Comparison of ENCODE assay signal across 19 cellular contexts in the genomic region with DNA sequence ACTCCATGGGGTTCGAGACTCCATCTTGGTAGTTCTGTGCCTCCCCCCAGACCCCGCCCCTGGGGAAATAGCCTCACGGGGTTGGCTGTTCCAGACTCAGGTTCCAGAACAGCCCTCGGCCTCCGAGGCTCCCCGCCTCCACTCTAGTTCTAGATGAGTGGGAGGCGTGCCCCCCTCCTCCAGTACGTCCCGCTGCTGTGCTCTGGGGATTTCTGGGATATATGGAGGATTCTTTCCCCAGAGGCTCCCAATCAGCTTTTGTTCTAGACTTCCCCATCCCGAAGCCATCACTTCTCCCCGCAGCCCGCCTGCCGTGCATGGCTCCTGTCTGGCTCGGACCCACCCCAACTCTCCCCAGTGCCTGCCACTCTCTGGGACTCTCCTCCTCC. TPM values are rescaled to one million over a fixed set of nuclear protein-coding genes. Genes with fewer than 3 reads are reported as not detected.
DNase-seq lines count a peak whose midpoint lies in the region; ATAC-seq and TF ChIP-seq lines count a peak whose summit lies in the region.
"Had no signal": no experiment of that assay in that cellular context is flagged by ENCODE, and none has a peak within 500 bp of the region (broad histone marks: within the 10 kb centered on the region; RNA-seq: fewer than 3 reads in every experiment).

No MANE protein-coding gene starts in this region.

- no peak overlapping the region for H3K9ac ChIP-seq in HUES64 (ENCODE audit: low read depth, low read length)
- no peak overlapping the region for H3K9ac ChIP-seq in neuronal stem cell (ENCODE audit: low read depth, low read length, poor library complexity)

- H3K36me3 Mint-ChIP-seq in Caco-2 (ENCODE audit: insufficient read depth, unreplicated experiment) (no peaks in the 10 kb centered on the region), endothelial cell (ENCODE audit: low read depth, unreplicated experiment) (peaks cover 8% of the 10 kb centered on the region)

- H2AK5ac ChIP-seq in neuronal stem cell (ENCODE audit: low read depth, low read length), result no peak overlapping the region

- DNase-seq in Caco-2, result no peak
- no peak for DNase-seq in endothelial cell (ENCODE audit: low spot score)
- no peak for DNase-seq in neuronal stem cell (ENCODE audit: low spot score)
- no peak for DNase-seq in upper lobe of right lung
- no peak for DNase-seq in thyroid gland
- no peak for DNase-seq in HuH-7 (ENCODE audit: low spot score)
- no peak for DNase-seq in BE2C
- DNase-seq: activated gamma-delta T cell; KG1; mammary epithelial cell; NCI-H1092 treated with DMSO at 0.1 percent for 48 hours; NK-92 treated with Interleukin-12 subunit alpha and Interleukin-12 subunit beta, amount 100 ng/mL, for 24 hours had no signal

- H3K36me3 ChIP-seq in Caco-2 (ENCODE audit: control insufficient read depth, insufficient read depth, low read length) (no peaks in the 10 kb centered on the region), HUES64 (ENCODE audit: insufficient read depth, low read length) (no peaks in the 10 kb centered on the region), neuronal stem cell (replicated peaks in 1 of 2; ENCODE audit: control insufficient read depth in 2 of 2, insufficient read depth in 2 of 2, low read length in 2 of 2) (peaks cover 0 to 3% of the 10 kb centered on the region in 2 donors), upper lobe of right lung (no peaks in the 10 kb centered on the region), thyroid gland (no peaks in the 10 kb centered on the region), BE2C (no peaks in the 10 kb centered on the region)
- H3K36me3 ChIP-seq: colonic mucosa, gastroesophageal sphincter had no signal

- intact Hi-C loops in Caco-2 (cut with micrococcal nuclease; ENCODE audit: unreplicated experiment) (no loop called here), upper lobe of right lung (cut with DNase I) (loop anchor here (10.0 kb wide), 1 partner anchor 118 kb away; no protein-coding TSS in a partner anchor), thyroid gland (cut with DNase I) (no loop called here)

- H3K4ac ChIP-seq in neuronal stem cell (ENCODE audit: low read length), result no peak overlapping the region

- no peak overlapping the region for H2BK120ac ChIP-seq in neuronal stem cell (ENCODE audit: low read depth, low read length)

- H3K79me1 ChIP-seq in neuronal stem cell (ENCODE audit: low read depth, low read length), result no peaks in the 10 kb centered on the region

- H3K9me3 Mint-ChIP-seq in Caco-2 (ENCODE audit: unreplicated experiment) (peaks cover 10% of the 10 kb centered on the region), endothelial cell (ENCODE audit: unreplicated experiment) (peaks cover 4% of the 10 kb centered on the region)

- POLR2A ChIA-PET in Caco-2 (lab: Charles Lee), result no interaction called here

- no peak overlapping the region for H4K91ac ChIP-seq in neuronal stem cell (ENCODE audit: low read depth, low read length, poor library complexity)

- H3K4me3 ChIP-seq in Caco-2 (ENCODE audit: low read depth, low read length), result no peak overlapping the region
- peak overlapping the region; percentile 62; the same call in 1 of the 2 replicates for H3K4me3 ChIP-seq in HUES64 (ENCODE audit: low read length)
- H3K4me3 ChIP-seq in neuronal stem cell (ENCODE audit: low read length in 2 of 2), result no peak overlapping the region
- no peak overlapping the region for H3K4me3 ChIP-seq in upper lobe of right lung
- H3K4me3 ChIP-seq in thyroid gland (replicated peaks in 1 of 3), result no peak overlapping the region
- no peak overlapping the region for H3K4me3 ChIP-seq in BE2C (ENCODE audit: low read depth, low read length)
- H3K4me3 ChIP-seq: colonic mucosa, gastroesophageal sphincter had no signal

- no peaks in the 10 kb centered on the region for H3K27me3 ChIP-seq in Caco-2 (replicated peaks; ENCODE audit: control insufficient read depth, insufficient read depth, low read length)
- H3K27me3 ChIP-seq in HUES64 (ENCODE audit: insufficient read depth, low read length), result peaks cover 68% of the 10 kb centered on the region
- H3K27me3 ChIP-seq in neuronal stem cell (ENCODE audit: control insufficient read depth in 3 of 3, insufficient read depth in 3 of 3, low read depth in 1 of 3, low read length in 3 of 3), result peaks cover 0 to 25% (median 3%) of the 10 kb centered on the region in 3 experiments
- H3K27me3 ChIP-seq in upper lobe of right lung, result peaks cover 58% of the 10 kb centered on the region
- H3K27me3 ChIP-seq in thyroid gland, result peaks cover 25% of the 10 kb centered on the region
- peaks cover 77% of the 10 kb centered on the region for H3K27me3 ChIP-seq in BE2C

- H3K27ac Mint-ChIP-seq in Caco-2 (ENCODE audit: unreplicated experiment) (no peak overlapping the region), endothelial cell (ENCODE audit: unreplicated experiment) (no peak overlapping the region)
- H3K27ac Mint-ChIP-seq: activated CD8-positive, alpha-beta memory T cell treated with anti-CD3 and anti-CD28 coated beads, Interleukin-2, amount 10 ng/mL, durations not matched to agents 7 days and 5 days had no signal

- CTCF ChIA-PET in Caco-2 (lab: Charles Lee), result no interaction called here

- H2BK15ac ChIP-seq in neuronal stem cell (ENCODE audit: low read length), result peak overlapping the region; percentile 32

- H3K4me3 Mint-ChIP-seq in Caco-2 (ENCODE audit: unreplicated experiment) (peak overlapping the region; percentile 42), endothelial cell (ENCODE audit: unreplicated experiment) (peak overlapping the region; percentile 85)
- H3K4me3 Mint-ChIP-seq: activated CD8-positive, alpha-beta memory T cell treated with anti-CD3 and anti-CD28 coated beads, Interleukin-2, amount 10 ng/mL, durations not matched to agents 7 days and 5 days had no signal

- no peak overlapping the region for H4K8ac ChIP-seq in neuronal stem cell (ENCODE audit: low read depth, low read length)

- no peak overlapping the region for H3K27ac ChIP-seq in HUES64 (ENCODE audit: low read depth, low read length)
- H3K27ac ChIP-seq in neuronal stem cell (replicated peaks; ENCODE audit: low read length), result no peak overlapping the region
- no peak overlapping the region for H3K27ac ChIP-seq in upper lobe of right lung
- no peak overlapping the region for H3K27ac ChIP-seq in thyroid gland
- H3K27ac ChIP-seq: colonic mucosa, gastroesophageal sphincter had no signal

- no peak for TF ChIP-seq POLR2A in thyroid gland (IDR thresholded peaks at IDR 0.05)

- no peak overlapping the region for H3K4me2 ChIP-seq in neuronal stem cell (ENCODE audit: insufficient read depth, low read length, poor library complexity, severe bottlenecking)

- no peak for TF ChIP-seq CTCF in Caco-2 (IDR thresholded peaks at IDR 0.05; ENCODE audit: insufficient read depth in 1 of 2, low read depth in 1 of 2, low read length in 1 of 2, severe bottlenecking in 1 of 2, unreplicated experiment in 1 of 2)
- no peak for TF ChIP-seq CTCF in endothelial cell (IDR thresholded peaks at IDR 0.05; ENCODE audit: unreplicated experiment)
- no peak for TF ChIP-seq CTCF in upper lobe of right lung (IDR thresholded peaks at IDR 0.05)
- TF ChIP-seq CTCF in thyroid gland (IDR thresholded peaks at IDR 0.05), result no peak
- no peak for TF ChIP-seq CTCF in BE2C (IDR thresholded peaks at IDR 0.05; ENCODE audit: low read depth, low read length)

- no peak overlapping the region for H3K14ac ChIP-seq in neuronal stem cell (ENCODE audit: low read length)

- 22% methylated on average over 11 of the region's 14 CpGs for WGBS in HUES64
- whole genome bisulfite sequencing in neuronal stem cell (ENCODE audit: extremely low coverage in 2 of 2, insufficient read length in 2 of 2, insufficient replicate concordance in 1 of 2), 2 donors, result no CpG with 5 or more reads among the region's 14 CpGs
- WGBS in thyroid gland, 2 donors, result 33 to 37% methylated on average over 9 to 14 of the region's 14 CpGs

- H3K4me1 Mint-ChIP-seq in Caco-2 (ENCODE audit: low read depth, unreplicated experiment) (no peaks in the 10 kb centered on the region), endothelial cell (ENCODE audit: unreplicated experiment) (peaks cover 27% of the 10 kb centered on the region)

- no TSS peak for BruUV-seq in Caco-2 (replicated peaks; lab: Mats Ljungman, UMichigan)

- H2BK5ac ChIP-seq in neuronal stem cell (ENCODE audit: low read length), result no peak overlapping the region

- H3K9me3 ChIP-seq in Caco-2 (no peaks in the 10 kb centered on the region), HUES64 (ENCODE audit: insufficient read depth, low read depth, low read length) (no peaks in the 10 kb centered on the region), neuronal stem cell (replicated peaks in 1 of 2; ENCODE audit: control insufficient read depth in 2 of 2, insufficient read depth in 1 of 2, low read depth in 1 of 2, low read length in 2 of 2) (no peaks in the 10 kb centered on the region), upper lobe of right lung (no peaks in the 10 kb centered on the region), thyroid gland (no peaks in the 10 kb centered on the region), BE2C (no peaks in the 10 kb centered on the region)
- H3K9me3 ChIP-seq: colonic mucosa, gastroesophageal sphincter had no signal

- no peak overlapping the region for H2BK12ac ChIP-seq in neuronal stem cell (ENCODE audit: low read length)

- peaks cover 29% of the 10 kb centered on the region for H3K27me3 Mint-ChIP-seq in Caco-2 (ENCODE audit: insufficient read depth, unreplicated experiment)
- peaks cover 42% of the 10 kb centered on the region for H3K27me3 Mint-ChIP-seq in endothelial cell (ENCODE audit: unreplicated experiment)

- H3K23ac ChIP-seq in neuronal stem cell (ENCODE audit: low read depth, low read length, poor library complexity), result no peak overlapping the region

- peak overlapping the region; percentile 91 for H2AFZ ChIP-seq in neuronal stem cell (ENCODE audit: low read length)

- ATAC-seq in upper lobe of right lung, result no peak
- ATAC-seq: gastroesophageal sphincter had no signal

- peak overlapping the region; percentile 6 for H3K18ac ChIP-seq in neuronal stem cell (ENCODE audit: low read length)

- H3K4me1 ChIP-seq in Caco-2, result no peaks in the 10 kb centered on the region
- peaks cover 3% of the 10 kb centered on the region; the same call in 1 of the 2 replicates for H3K4me1 ChIP-seq in HUES64 (ENCODE audit: insufficient read depth, low read length)
- H3K4me1 ChIP-seq in neuronal stem cell (ENCODE audit: control insufficient read depth in 2 of 2, insufficient read depth in 1 of 2, low read depth in 1 of 2, low read length in 2 of 2), result peaks cover 12 to 14% of the 10 kb centered on the region in 2 donors
- H3K4me1 ChIP-seq in upper lobe of right lung, result no peaks in the 10 kb centered on the region
- no peaks in the 10 kb centered on the region for H3K4me1 ChIP-seq in thyroid gland
- H3K4me1 ChIP-seq in BE2C, result no peaks in the 10 kb centered on the region
- H3K4me1 ChIP-seq: colonic mucosa had no signal

RNA-seq across cellular contexts. Expression of gene CACNG7, which starts 1.9 kb away (rescaled TPM):
- not detected in 2 replicates for total RNA-seq in Caco-2 (2022)
- polyA plus RNA-seq in HUES64 (2013, experiment 1 of 2), result 19.4 TPM
- 38.6 TPM for polyA plus RNA-seq in HUES64 (2013, experiment 2 of 2)
- total RNA-seq in endothelial cell (ENCODE audit: unreplicated experiment), result 0.51 TPM
- polyA plus RNA-seq in neuronal stem cell (2013, experiment 1 of 2), result 121 TPM
- polyA plus RNA-seq in neuronal stem cell (2013, experiment 2 of 2), result 117 TPM
- total RNA-seq in upper lobe of right lung, result not detected
- total RNA-seq in thyroid gland, result not detected
- polyA plus RNA-seq in BE2C (2012; ENCODE audit: insufficient read depth, insufficient read length, low read depth), result 6.7 TPM
- total RNA-seq: activated CD8-positive, alpha-beta memory T cell treated with anti-CD3 and anti-CD28 coated beads, Interleukin-2, amount 10 ng/mL, durations not matched to agents 7 days and 5 days; epithelial cell of proximal tubule; gastroesophageal sphincter; mammary epithelial cell; right cardiac atrium; T-helper 1 cell treated with Interleukin-12 subunit alpha and Interleukin-12 subunit beta and Interleukin-4 antibody, amounts not matched to agents 30 ng/mL and 1 ng/mL, for 36 hours had no signal
- polyA plus RNA-seq: mammary epithelial cell had no signal

RNA-seq across cellular contexts. Expression of gene PRKCG, which starts 25.2 kb away (rescaled TPM):
- 1.7 and 2.6 TPM in 2 replicates for total RNA-seq in Caco-2 (2022)
- polyA plus RNA-seq in HUES64 (2013, experiment 1 of 2), result 3.2 TPM
- polyA plus RNA-seq in HUES64 (2013, experiment 2 of 2), result 4.6 TPM
- total RNA-seq in endothelial cell (ENCODE audit: unreplicated experiment), result 0.92 TPM
- polyA plus RNA-seq in neuronal stem cell (2013, experiment 1 of 2), result 9.0 TPM
- 8.8 TPM for polyA plus RNA-seq in neuronal stem cell (2013, experiment 2 of 2)
- not detected for total RNA-seq in upper lobe of right lung
- not detected for total RNA-seq in thyroid gland
- 0.28 TPM for polyA plus RNA-seq in BE2C (2012; ENCODE audit: insufficient read depth, insufficient read length, low read depth)
- total RNA-seq: activated CD8-positive, alpha-beta memory T cell treated with anti-CD3 and anti-CD28 coated beads, Interleukin-2, amount 10 ng/mL, durations not matched to agents 7 days and 5 days; gastroesophageal sphincter; mammary epithelial cell; right cardiac atrium had no signal
- polyA plus RNA-seq: mammary epithelial cell had no signal

RNA-seq across cellular contexts. Expression of gene MYADM, which starts 39.5 kb away (rescaled TPM):
- 115 and 132 TPM in 2 replicates for total RNA-seq in Caco-2 (2022)
- 40.2 TPM for polyA plus RNA-seq in HUES64 (2013, experiment 1 of 2)
- 49.6 TPM for polyA plus RNA-seq in HUES64 (2013, experiment 2 of 2)
- total RNA-seq in endothelial cell (ENCODE audit: unreplicated experiment), result 123 TPM
- 113 TPM for polyA plus RNA-seq in neuronal stem cell (2013, experiment 1 of 2)
- polyA plus RNA-seq in neuronal stem cell (2013, experiment 2 of 2), result 114 TPM
- total RNA-seq in upper lobe of right lung, result 131 TPM
- 10 to 100 TPM; 16.4 to 37.8 (median 21.8) TPM for total RNA-seq in thyroid gland
- polyA plus RNA-seq in BE2C (2012; ENCODE audit: insufficient read depth, insufficient read length, low read depth), result 36.7 TPM

RNA-seq across cellular contexts. Expression of gene CACNG8, which starts 55.5 kb away (rescaled TPM):
- total RNA-seq in Caco-2 (2022) (0.91 and 1.1 TPM in 2 replicates), endothelial cell (ENCODE audit: unreplicated experiment) (12.9 TPM), upper lobe of right lung (0.12 TPM), thyroid gland (not detected)
- polyA plus RNA-seq in HUES64 (2013, experiment 1 of 2), result 1.6 TPM
- polyA plus RNA-seq in HUES64 (2013, experiment 2 of 2), result 2.5 TPM
- 0.60 TPM for polyA plus RNA-seq in neuronal stem cell (2013, experiment 1 of 2)
- 0.65 TPM for polyA plus RNA-seq in neuronal stem cell (2013, experiment 2 of 2)
- 0.88 TPM for polyA plus RNA-seq in BE2C (2012; ENCODE audit: insufficient read depth, insufficient read length, low read depth)
- total RNA-seq: activated CD8-positive, alpha-beta memory T cell treated with anti-CD3 and anti-CD28 coated beads, Interleukin-2, amount 10 ng/mL, durations not matched to agents 7 days and 5 days; epithelial cell of proximal tubule; mammary epithelial cell; T-helper 1 cell treated with Interleukin-12 subunit alpha and Interleukin-12 subunit beta and Interleukin-4 antibody, amounts not matched to agents 30 ng/mL and 1 ng/mL, for 36 hours had no signal
- polyA plus RNA-seq: mammary epithelial cell had no signal
